In genomic region chr16:67936124-67936875, GRCh38 we compare ENCODE assay signal across 8 cellular contexts. TPM values are rescaled to one million over a fixed set of nuclear protein-coding genes. Genes with fewer than 3 reads are reported as not detected.
A peak's percentile ranks its signal among the peaks of the same experiment; 100 is the strongest.
DNase-seq lines count a peak whose midpoint lies in the region; ATAC-seq and TF ChIP-seq lines count a peak whose summit lies in the region.

TSS of gene PSMB10 (minus strand) at chr16:67936850. CDS start at chr16:67936749, 101 bp downstream.

- no peak for TF ChIP-seq EP300 in suprapubic skin (IDR thresholded peaks at IDR 0.05)

- H3K9ac ChIP-seq in Loucy (ENCODE audit: low read depth, low read length, poor library complexity, severe bottlenecking) (peak within 1 kb of the TSS; percentile 96), mucosa of stomach (ENCODE audit: low read length) (peak within 1 kb of the TSS; percentile 93)

- no peaks in the 10 kb centered on the region; the same call in 1 of the 2 replicates for H3F3A ChIP-seq in Loucy (ENCODE audit: low read depth)

- H3K4me1 Mint-ChIP-seq in activated CD8-positive, alpha-beta memory T cell treated with anti-CD3 and anti-CD28 coated beads, Interleukin-2, amount 10 ng/mL, durations not matched to agents 7 days and 5 days = peaks cover 39% of the 10 kb centered on the region

- peaks cover 7% of the 10 kb centered on the region for H4K20me1 ChIP-seq in Loucy (ENCODE audit: insufficient read depth, low read length, poor library complexity, severe bottlenecking)

- H3K79me2 ChIP-seq in Loucy (ENCODE audit: insufficient read depth, low read length) = peaks cover 30% of the 10 kb centered on the region

- POLR2A ChIA-PET in BJ (lab: Charles Lee) = interaction anchor here (1.0 to 1.6 kb wide), 4 partner anchors 12 to 130 kb away, joined by 3 to 5 read pairs (median 3); partner anchors contain the start of gene TSNAXIP1

- peak within 1 kb of the TSS; percentile 65 for H2AFZ ChIP-seq in Loucy (ENCODE audit: low read length)

- H3K4me1 ChIP-seq in Loucy (ENCODE audit: insufficient read depth, low read length, poor library complexity, severe bottlenecking) (peaks cover 17% of the 10 kb centered on the region), esophagus (ENCODE audit: control insufficient read depth in 2 of 2, insufficient read depth in 2 of 2, low read length in 1 of 2) (peaks cover 3 to 18% of the 10 kb centered on the region in 2 donors), mucosa of stomach (ENCODE audit: control insufficient read depth, insufficient read depth, low read length) (peaks cover 31% of the 10 kb centered on the region), suprapubic skin (peaks cover 19% of the 10 kb centered on the region)

- peak within 1 kb of the TSS; percentile 98 for H3K27ac Mint-ChIP-seq in activated CD8-positive, alpha-beta memory T cell treated with anti-CD3 and anti-CD28 coated beads, Interleukin-2, amount 10 ng/mL, durations not matched to agents 7 days and 5 days

- H3K9me3 ChIP-seq in Loucy (ENCODE audit: insufficient read depth, low read depth, low read length) (no peaks in the 10 kb centered on the region), esophagus (ENCODE audit: control insufficient read depth in 2 of 2, insufficient read depth in 1 of 2, low read depth in 1 of 2, low read length in 1 of 2) (no peaks in the 10 kb centered on the region), mucosa of stomach (ENCODE audit: control insufficient read depth, low read length) (no peaks in the 10 kb centered on the region), suprapubic skin (no peaks in the 10 kb centered on the region)

- peak in 1 of 2 donors; percentile 1 for TF ChIP-seq POLR2A in suprapubic skin (IDR thresholded peaks at IDR 0.05)

- H3K9me3 Mint-ChIP-seq in activated CD8-positive, alpha-beta memory T cell treated with anti-CD3 and anti-CD28 coated beads, Interleukin-2, amount 10 ng/mL, durations not matched to agents 7 days and 5 days (ENCODE audit: low read depth) = no peaks in the 10 kb centered on the region

- H3K36me3 Mint-ChIP-seq in activated CD8-positive, alpha-beta memory T cell treated with anti-CD3 and anti-CD28 coated beads, Interleukin-2, amount 10 ng/mL, durations not matched to agents 7 days and 5 days = peaks cover 25% of the 10 kb centered on the region

- H3K4me3 ChIP-seq in BJ (ENCODE audit: low read depth, low read length) (peak within 1 kb of the TSS; percentile 84), Loucy (ENCODE audit: low read length, poor library complexity, severe bottlenecking) (peak within 1 kb of the TSS; percentile 80), esophagus (ENCODE audit: low read depth in 1 of 2, low read length in 2 of 2) (peak within 1 kb of the TSS; percentile 70 to 95), mucosa of stomach (ENCODE audit: low read length) (peak within 1 kb of the TSS; percentile 91), suprapubic skin (peak within 1 kb of the TSS; percentile 85)

- H3K27ac ChIP-seq in esophagus (ENCODE audit: low read depth in 2 of 2, low read length in 1 of 2) (peak within 1 kb of the TSS; percentile 94 to 97), suprapubic skin (peak within 1 kb of the TSS; percentile 92)

- H3K4me3 Mint-ChIP-seq in activated CD8-positive, alpha-beta memory T cell treated with anti-CD3 and anti-CD28 coated beads, Interleukin-2, amount 10 ng/mL, durations not matched to agents 7 days and 5 days = peak within 1 kb of the TSS; percentile 99

- peak within 1 kb of the TSS; percentile 84 for H3K4me2 ChIP-seq in Loucy (ENCODE audit: low read depth, low read length, poor library complexity, severe bottlenecking)

- CTCF ChIA-PET in BJ (lab: Yijun Ruan, JAX) = interaction anchor here (0.6 to 12.9 kb wide), 13 partner anchors 7 to 415 kb away, joined by 3 to 155 read pairs (median 5); partner anchors contain the start of gene NRN1L
- CTCF ChIA-PET in activated CD8-positive, alpha-beta memory T cell treated with anti-CD3 and anti-CD28 coated beads, Interleukin-2, amount 10 ng/mL, durations not matched to agents 7 days and 5 days (lab: Charles Lee) = interaction anchor here (0.6 to 4.5 kb wide), 28 partner anchors 8 to 422 kb away, joined by 3 to 35 read pairs (median 4); partner anchors contain the start of genes C16orf86, ENKD1, NRN1L and RANBP10

- peaks cover 16% of the 10 kb centered on the region for H3K36me3 ChIP-seq in BJ (ENCODE audit: control insufficient read depth, insufficient read depth, low read length)
- H3K36me3 ChIP-seq in Loucy (ENCODE audit: insufficient read depth, low read length) = no peaks in the 10 kb centered on the region; the same call in 1 of the 2 replicates
- H3K36me3 ChIP-seq in esophagus (ENCODE audit: control insufficient read depth in 2 of 2, insufficient read depth in 2 of 2, low read length in 1 of 2) = peaks cover 0 to 14% of the 10 kb centered on the region in 2 donors
- H3K36me3 ChIP-seq in mucosa of stomach (ENCODE audit: control insufficient read depth, insufficient read depth, low read length) = no peaks in the 10 kb centered on the region
- H3K36me3 ChIP-seq in suprapubic skin = peaks cover 8% of the 10 kb centered on the region

- H3K27me3 Mint-ChIP-seq in activated CD8-positive, alpha-beta memory T cell treated with anti-CD3 and anti-CD28 coated beads, Interleukin-2, amount 10 ng/mL, durations not matched to agents 7 days and 5 days = no peaks in the 10 kb centered on the region

- 0 out of 2 replicates have a peak, but pooled peaks have one; percentile 8 for TF ChIP-seq CTCF in BJ (IDR thresholded peaks at IDR 0.05; ENCODE audit: insufficient read depth, low read depth, low read length)
- TF ChIP-seq CTCF in Loucy (conservative IDR thresholded peaks at IDR 0.05; ENCODE audit: low read length) = no peak
- TF ChIP-seq CTCF in suprapubic skin (IDR thresholded peaks at IDR 0.05) = no peak

- DNase-seq in BJ (ENCODE audit: low read depth) (no peak), suprapubic skin (ENCODE audit: low spot score in 2 of 2) (peak in 1 of 2 donors; percentile 83), NCI-H1436 treated with DMSO at 0.1 percent for 48 hours (lab: John Stamatoyannopoulos, UW) (no peak)
- DNase-seq in activated CD8-positive, alpha-beta memory T cell treated with anti-CD3 and anti-CD28 coated beads, Interleukin-2, amount 10 ng/mL, durations not matched to agents 7 days and 5 days = no peak

- ATAC-seq in GM18909 (IDR thresholded peaks at IDR 0.05; ENCODE audit: poor library complexity, unreplicated experiment) = peak; percentile 1
- ATAC-seq in activated CD8-positive, alpha-beta memory T cell treated with anti-CD3 and anti-CD28 coated beads, Interleukin-2, amount 10 ng/mL, durations not matched to agents 7 days and 5 days = peak; percentile 66

- 0 to 1% methylated on average over 51 to 54 of the region's 54 CpGs for WGBS in esophagus, 2 donors
- 0% methylated on average over 3 of the region's 54 CpGs for WGBS in suprapubic skin

- H3K27me3 ChIP-seq in BJ (ENCODE audit: control insufficient read depth, insufficient read depth, low read length) (no peaks in the 10 kb centered on the region), Loucy (ENCODE audit: insufficient read depth, low read length, poor library complexity, severe bottlenecking) (no peaks in the 10 kb centered on the region), esophagus (ENCODE audit: control insufficient read depth in 1 of 2, insufficient read depth in 2 of 2, low read length in 2 of 2) (no peaks in the 10 kb centered on the region), mucosa of stomach (ENCODE audit: control insufficient read depth, insufficient read depth, low read length) (no peaks in the 10 kb centered on the region), suprapubic skin (no peaks in the 10 kb centered on the region)

- no peaks in the 10 kb centered on the region for H3K9me2 ChIP-seq in Loucy (replicated peaks; ENCODE audit: low read depth, low read length)

RNA-seq across cellular contexts. Expression of gene PSMB10, which starts in this region (rescaled TPM):
- polyA plus RNA-seq in BJ (2011; rRNA removed) (24.8 and 29.1 TPM in 2 replicates), esophagus (10 to 100 TPM; 39.5 to 54.8 TPM)
- polyA minus RNA-seq in BJ (2011; rRNA and poly(A)+ RNA removed) = 10.4 and 15.5 TPM in 2 replicates
- 100 to 1,000 TPM; 250 to 296 TPM for total RNA-seq in activated CD8-positive, alpha-beta memory T cell treated with anti-CD3 and anti-CD28 coated beads, Interleukin-2, amount 10 ng/mL, durations not matched to agents 7 days and 5 days
- 10 to 100 TPM; 13.5 to 31.2 (median 16.3) TPM for total RNA-seq in suprapubic skin

Comparison
In these comparisons a context has a peak if more than half of its experiments do, and no peak if none do; other contexts are left out.
1. RNA of gene PSMB10 (total RNA-seq): 250 to 296 TPM in activated CD8-positive, alpha-beta memory T cell treated with anti-CD3 and anti-CD28 coated beads, Interleukin-2, amount 10 ng/mL, durations not matched to agents 7 days and 5 days; 13.5 to 31.2 TPM in suprapubic skin; every median in the first group is over 4 times any median in the second.
2. Peak in every context shown above with its lines, with median percentiles within 50 percentile points of each other: H3K4me3 ChIP-seq.